Comparison of ENCODE assay signal across 37 cellular contexts in the genomic region with DNA sequence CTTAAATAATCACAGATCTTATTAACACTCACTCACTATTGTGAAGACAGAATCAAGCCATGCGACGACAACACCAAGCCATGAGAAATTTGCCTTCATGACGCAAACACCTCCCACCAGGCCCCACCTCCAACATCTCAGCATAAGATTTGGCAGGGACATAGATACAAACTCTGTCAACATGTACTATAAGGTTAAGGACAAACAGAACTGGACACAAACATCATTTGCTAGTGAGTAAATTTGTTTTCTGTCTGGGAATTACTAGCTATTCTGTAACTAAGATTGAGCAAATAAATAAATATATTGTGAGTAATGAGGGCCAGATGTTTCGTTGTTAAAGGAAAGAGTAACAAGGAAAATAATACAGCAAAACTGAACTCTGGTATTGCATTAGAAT. TPM values are rescaled to one million over a fixed set of nuclear protein-coding genes. Genes with fewer than 3 reads are reported as not detected.
"Had no signal": no experiment of that assay in that cellular context is flagged by ENCODE, and none has a peak within 500 bp of the region (broad histone marks: within the 10 kb centered on the region; RNA-seq: fewer than 3 reads in every experiment).

No MANE protein-coding gene starts in this region.

- H3K27me3 Mint-ChIP-seq: activated B cell treated with CpG ODN at 0.5 μM for 24 hours; activated CD4-positive, alpha-beta memory T cell treated with anti-CD3 and anti-CD28 coated beads for 36 hours; activated CD4-positive, alpha-beta T cell treated with anti-CD3 and anti-CD28 coated beads, Interleukin-2, amount 10 ng/mL, durations not matched to agents 24 days and 14 days; activated CD8-positive, alpha-beta T cell treated with anti-CD3 and anti-CD28 coated beads for 36 hours; activated naive CD8-positive, alpha-beta T cell treated with anti-CD3 and anti-CD28 coated beads for 36 hours; activated T-helper 17 cell treated with anti-CD3 and anti-CD28 coated beads, Interleukin-2, amount 50 U/mL, for 72 hours; central memory CD8-positive, alpha-beta T cell had no signal

- H3K27ac Mint-ChIP-seq: activated B cell treated with CpG ODN at 0.5 μM for 24 hours; activated CD4-positive, alpha-beta memory T cell treated with anti-CD3 and anti-CD28 coated beads for 36 hours; activated CD4-positive, alpha-beta T cell treated with anti-CD3 and anti-CD28 coated beads, Interleukin-2, amount 10 ng/mL, durations not matched to agents 24 days and 14 days; activated CD8-positive, alpha-beta T cell treated with anti-CD3 and anti-CD28 coated beads for 36 hours; activated naive CD4-positive, alpha-beta T cell treated with anti-CD3 and anti-CD28 coated beads for 36 hours; activated naive CD4-positive, alpha-beta T cell treated with anti-CD3 and anti-CD28 coated beads, Interleukin-2, amount 50 U/mL, for 72 hours; activated naive CD8-positive, alpha-beta T cell treated with anti-CD3 and anti-CD28 coated beads for 36 hours; activated T-cell treated with anti-CD3 and anti-CD28 coated beads, Interleukin-2, amount 50 U/mL, for 72 hours; activated T-helper 1 cell treated with anti-CD3 and anti-CD28 coated beads, Interleukin-12 subunit alpha, Interleukin-12 subunit beta, Interleukin-2, Interleukin-4 antibody, amounts not matched to agents 30 ng/mL and 10 ng/mL and 1 ng/mL, durations not matched to agents 14 hours and 24 hours and 36 hours; activated T-helper 17 cell treated with anti-CD3 and anti-CD28 coated beads, Interleukin-2, amount 50 U/mL, for 72 hours; brain; T-helper 1 cell treated with Interleukin-12 subunit alpha and Interleukin-12 subunit beta and Interleukin-4 antibody, amounts not matched to agents 30 μg/mL and 1 μg/mL, for 36 hours; T-helper 2 cell treated with Interferon-gamma antibody and Interleukin-4, amounts not matched to agents 5 μg/mL and 100 μg/mL, for 36 hours had no signal

- H3K4me3 Mint-ChIP-seq: activated B cell treated with CpG ODN at 0.5 μM for 24 hours; activated CD4-positive, alpha-beta memory T cell treated with anti-CD3 and anti-CD28 coated beads for 36 hours; activated CD4-positive, alpha-beta T cell treated with anti-CD3 and anti-CD28 coated beads, Interleukin-2, amount 10 ng/mL, durations not matched to agents 24 days and 14 days; activated CD8-positive, alpha-beta T cell treated with anti-CD3 and anti-CD28 coated beads for 36 hours; activated naive CD4-positive, alpha-beta T cell treated with anti-CD3 and anti-CD28 coated beads for 36 hours; activated naive CD8-positive, alpha-beta T cell treated with anti-CD3 and anti-CD28 coated beads for 36 hours; activated T-cell treated with anti-CD3 and anti-CD28 coated beads, Interleukin-2, amount 50 U/mL, for 4 hours; activated T-cell treated with anti-CD3 and anti-CD28 coated beads, Interleukin-2, amount 50 U/mL, for 72 hours; activated T-helper 1 cell treated with anti-CD3 and anti-CD28 coated beads, Interleukin-12 subunit alpha, Interleukin-12 subunit beta, Interleukin-2, Interleukin-4 antibody, amounts not matched to agents 30 ng/mL and 10 ng/mL and 1 ng/mL, durations not matched to agents 14 hours and 24 hours and 36 hours; activated T-helper 17 cell treated with anti-CD3 and anti-CD28 coated beads, Interleukin-2, amount 50 U/mL, for 72 hours; brain; central memory CD8-positive, alpha-beta T cell; T-helper 1 cell treated with Interleukin-12 subunit alpha and Interleukin-12 subunit beta and Interleukin-4 antibody, amounts not matched to agents 30 μg/mL and 1 μg/mL, for 36 hours; T-helper 2 cell treated with Interferon-gamma antibody and Interleukin-4, amounts not matched to agents 5 μg/mL and 100 μg/mL, for 36 hours had no signal

- H3K4me1 Mint-ChIP-seq: activated B cell treated with CpG ODN at 0.5 μM for 24 hours; activated CD4-positive, alpha-beta T cell treated with anti-CD3 and anti-CD28 coated beads, Interleukin-2, amount 10 ng/mL, durations not matched to agents 24 days and 14 days; activated naive CD8-positive, alpha-beta T cell treated with anti-CD3 and anti-CD28 coated beads for 36 hours; activated T-helper 17 cell treated with anti-CD3 and anti-CD28 coated beads, Interleukin-2, amount 50 U/mL, for 72 hours; brain; central memory CD8-positive, alpha-beta T cell had no signal

- H3K36me3 ChIP-seq: ascending aorta, cardiac muscle cell had no signal

- H3K9me3 Mint-ChIP-seq: activated B cell treated with CpG ODN at 0.5 μM for 24 hours; activated CD4-positive, alpha-beta memory T cell treated with anti-CD3 and anti-CD28 coated beads for 36 hours; activated CD4-positive, alpha-beta T cell treated with anti-CD3 and anti-CD28 coated beads, Interleukin-2, amount 10 ng/mL, durations not matched to agents 24 days and 14 days; activated CD8-positive, alpha-beta T cell treated with anti-CD3 and anti-CD28 coated beads for 36 hours; activated naive CD4-positive, alpha-beta T cell treated with anti-CD3 and anti-CD28 coated beads for 36 hours; activated naive CD8-positive, alpha-beta T cell treated with anti-CD3 and anti-CD28 coated beads for 36 hours; activated T-helper 1 cell treated with anti-CD3 and anti-CD28 coated beads, Interleukin-12 subunit alpha, Interleukin-12 subunit beta, Interleukin-2, Interleukin-4 antibody, amounts not matched to agents 30 ng/mL and 10 ng/mL and 1 ng/mL, durations not matched to agents 14 hours and 24 hours and 36 hours; brain; T-helper 1 cell treated with Interleukin-12 subunit alpha and Interleukin-12 subunit beta and Interleukin-4 antibody, amounts not matched to agents 30 μg/mL and 1 μg/mL, for 36 hours; T-helper 2 cell treated with Interferon-gamma antibody and Interleukin-4, amounts not matched to agents 5 μg/mL and 100 μg/mL, for 36 hours had no signal

- H3K27ac ChIP-seq: ascending aorta, cardiac muscle cell, VCaP had no signal

- ATAC-seq: activated CD8-positive, alpha-beta T cell treated with anti-CD3 and anti-CD28 coated beads for 36 hours; activated naive CD4-positive, alpha-beta T cell treated with anti-CD3 and anti-CD28 coated beads, Interleukin-2, amount 50 U/mL, for 72 hours; activated T-cell treated with anti-CD3 and anti-CD28 coated beads, Interleukin-2, amount 50 U/mL, for 4 hours; activated T-cell treated with anti-CD3 and anti-CD28 coated beads, Interleukin-2, amount 50 U/mL, for 72 hours; activated T-helper 17 cell treated with anti-CD3 and anti-CD28 coated beads, Interleukin-2, amount 50 U/mL, for 72 hours had no signal

- H3K27me3 ChIP-seq: ascending aorta, cardiac muscle cell had no signal

- H3K36me3 Mint-ChIP-seq: activated CD4-positive, alpha-beta memory T cell treated with anti-CD3 and anti-CD28 coated beads for 36 hours; activated naive CD4-positive, alpha-beta T cell treated with anti-CD3 and anti-CD28 coated beads, Interleukin-2, amount 50 U/mL, for 72 hours; activated naive CD8-positive, alpha-beta T cell treated with anti-CD3 and anti-CD28 coated beads for 36 hours; brain had no signal

- H3K4me1 ChIP-seq: ascending aorta had no signal

- H3K4me3 ChIP-seq: ascending aorta, cardiac muscle cell had no signal

- DNase-seq: activated B cell treated with CpG ODN at 0.5 μM for 24 hours; activated CD4-positive, alpha-beta memory T cell treated with anti-CD3 and anti-CD28 coated beads for 36 hours; activated CD4-positive, alpha-beta T cell treated with anti-CD3 and anti-CD28 coated beads for 4 hours; activated CD4-positive, alpha-beta T cell treated with anti-CD3 and anti-CD28 coated beads, Interleukin-2, amount 10 ng/mL, durations not matched to agents 24 days and 14 days; activated CD4-positive, alpha-beta T cell treated with anti-CD3 and anti-CD28 coated beads, Interleukin-2, amount 50 U/mL, for 1 hour; activated CD4-positive, alpha-beta T cell treated with anti-CD3 and anti-CD28 coated beads, Interleukin-2, amount 50 U/mL, for 4 hours; activated CD4-positive, CD25-positive, alpha-beta regulatory T cell treated with anti-CD3 and anti-CD28 coated beads, Interleukin-2, amount 50 U/mL, for 72 hours; activated CD8-positive, alpha-beta memory T cell treated with anti-CD3 and anti-CD28 coated beads, Interleukin-2, amount 50 U/mL, for 4 hours; activated CD8-positive, alpha-beta T cell treated with anti-CD3 and anti-CD28 coated beads for 36 hours; activated effector memory CD4-positive, alpha-beta T cell treated with anti-CD3 and anti-CD28 coated beads, Interleukin-2, amount 50 U/mL, for 16 hours; activated gamma-delta T cell treated with Interleukin-2 at 50 U/mL for 16 hours; activated naive CD4-positive, alpha-beta T cell; activated naive CD4-positive, alpha-beta T cell treated with anti-CD3 and anti-CD28 coated beads for 36 hours; activated naive CD4-positive, alpha-beta T cell treated with anti-CD3 and anti-CD28 coated beads, Interleukin-2, amount 50 U/mL, for 16 hours; activated naive CD8-positive, alpha-beta T cell treated with anti-CD3 and anti-CD28 coated beads for 36 hours; activated T-cell treated with anti-CD3 and anti-CD28 coated beads for 4 hours; activated T-cell treated with anti-CD3 and anti-CD28 coated beads, Interleukin-2, amount 50 U/mL, for 1 hour; activated T-cell treated with anti-CD3 and anti-CD28 coated beads, Interleukin-2, amount 50 U/mL, for 4 hours; activated T-cell treated with anti-CD3 and anti-CD28 coated beads, Interleukin-2, amount 50 U/mL, for 72 hours; amygdala; anterior cingulate cortex; caudate nucleus; T-helper 1 cell; T-helper 2 cell; T-helper 9 cell had no signal

- H3K9me3 ChIP-seq: ascending aorta had no signal

RNA-seq across cellular contexts. Expression of a gene that starts 15.7 kb away (rescaled TPM):
- total RNA-seq: activated B cell treated with CpG ODN at 0.5 μM for 24 hours; activated CD4-positive, alpha-beta memory T cell treated with anti-CD3 and anti-CD28 coated beads for 36 hours; activated CD4-positive, alpha-beta T cell treated with anti-CD3 and anti-CD28 coated beads, Interleukin-2, amount 10 ng/mL, durations not matched to agents 24 days and 14 days; activated CD8-positive, alpha-beta memory T cell treated with anti-CD3 and anti-CD28 coated beads for 36 hours; activated CD8-positive, alpha-beta T cell treated with anti-CD3 and anti-CD28 coated beads for 36 hours; activated naive CD4-positive, alpha-beta T cell treated with anti-CD3 and anti-CD28 coated beads for 36 hours; activated naive CD4-positive, alpha-beta T cell treated with anti-CD3 and anti-CD28 coated beads, Interleukin-2, amount 50 U/mL, for 72 hours; activated naive CD8-positive, alpha-beta T cell treated with anti-CD3 and anti-CD28 coated beads for 36 hours; activated T-cell treated with anti-CD3 and anti-CD28 coated beads, Interleukin-2, amount 50 U/mL, for 72 hours; activated T-helper 1 cell treated with anti-CD3 and anti-CD28 coated beads, Interleukin-12 subunit alpha, Interleukin-12 subunit beta, Interleukin-2, Interleukin-4 antibody, amounts not matched to agents 30 ng/mL and 10 ng/mL and 1 ng/mL, durations not matched to agents 14 hours and 24 hours and 36 hours; activated T-helper 17 cell treated with anti-CD3 and anti-CD28 coated beads, Interleukin-2, amount 50 U/mL, for 72 hours; bronchial epithelial cell had no signal
